ENCODE assay signal across 7 cellular contexts in genomic region chr17:7281074-7281952, GRCh38.
DNase-seq lines count a peak whose midpoint lies in the region; ATAC-seq and TF ChIP-seq lines count a peak whose summit lies in the region.

Gene SLC2A4 (plus strand): TSS chr17:7281718. CDS start chr17:7281935, 217 bp downstream.

- in situ Hi-C loops in GM13976 (cut with MboI; ENCODE audit: low sequenced_read_pairs, unreplicated experiment), result loop anchor here (25.0 kb wide), 1 partner anchor 244 kb away; the partner anchor contains the start of genes SLC16A11 and SLC16A13

- TF ChIP-seq CTCF in GM13976 (IDR thresholded peaks at IDR 0.05; ENCODE audit: borderline replicate concordance, control extremely low read depth, extremely low read depth, insufficient read depth, missing control alignments), result no peak

- H3K9me3 Mint-ChIP-seq in effector memory CD8-positive, alpha-beta T cell, result no peaks in the 10 kb centered on the region

- no peak within 1 kb of the TSS for H3K27ac Mint-ChIP-seq in effector memory CD8-positive, alpha-beta T cell

- DNase-seq in GM13976 (ENCODE audit: low spot score) (peak; percentile 99), NOMO-1 (lab: John Stamatoyannopoulos, UW; ENCODE audit: unreplicated experiment in 2 of 2) (peak; percentile 79 to 91), medulla oblongata (ENCODE audit: extremely low spot score) (peak; percentile 91)
- peak; percentile 51 for DNase-seq in activated CD8-positive, alpha-beta memory T cell treated with anti-CD3 and anti-CD28 coated beads, Interleukin-2, amount 50 U/mL, for 1 hour (ENCODE audit: extremely low read depth)
- peak; percentile 48 to 55 (median 53) for DNase-seq in effector memory CD8-positive, alpha-beta T cell
- peak; percentile 79 to 94 (median 84) for DNase-seq in stimulated activated CD4-positive, alpha-beta T cell treated with anti-CD3 and anti-CD28 coated beads, TNF-alpha, amount 100 ng/mL, for 24 hours (ENCODE audit: low read depth in 3 of 3)

- H3K27me3 Mint-ChIP-seq in effector memory CD8-positive, alpha-beta T cell, result peaks cover 32 to 70% of the 10 kb centered on the region in 2 donors

- peaks cover 16 to 22% of the 10 kb centered on the region in 2 donors for H3K4me1 Mint-ChIP-seq in effector memory CD8-positive, alpha-beta T cell (ENCODE audit: low read depth in 2 of 2)

- H3K4me3 Mint-ChIP-seq in effector memory CD8-positive, alpha-beta T cell, result peak within 1 kb of the TSS; percentile 80

- peaks cover 6% of the 10 kb centered on the region for H3K36me3 Mint-ChIP-seq in effector memory CD8-positive, alpha-beta T cell (ENCODE audit: insufficient read depth)

- peak; percentile 48 for ATAC-seq in HG03439 (IDR thresholded peaks at IDR 0.05; ENCODE audit: unreplicated experiment)
- ATAC-seq in effector memory CD8-positive, alpha-beta T cell (replicated peaks), result peak; percentile 66

Comparison
In these comparisons a context has a peak if more than half of its experiments do, and no peak if none do; other contexts are left out.
1. Peak in every context shown above with its lines: DNase-seq and ATAC-seq.